In the genomic region with DNA sequence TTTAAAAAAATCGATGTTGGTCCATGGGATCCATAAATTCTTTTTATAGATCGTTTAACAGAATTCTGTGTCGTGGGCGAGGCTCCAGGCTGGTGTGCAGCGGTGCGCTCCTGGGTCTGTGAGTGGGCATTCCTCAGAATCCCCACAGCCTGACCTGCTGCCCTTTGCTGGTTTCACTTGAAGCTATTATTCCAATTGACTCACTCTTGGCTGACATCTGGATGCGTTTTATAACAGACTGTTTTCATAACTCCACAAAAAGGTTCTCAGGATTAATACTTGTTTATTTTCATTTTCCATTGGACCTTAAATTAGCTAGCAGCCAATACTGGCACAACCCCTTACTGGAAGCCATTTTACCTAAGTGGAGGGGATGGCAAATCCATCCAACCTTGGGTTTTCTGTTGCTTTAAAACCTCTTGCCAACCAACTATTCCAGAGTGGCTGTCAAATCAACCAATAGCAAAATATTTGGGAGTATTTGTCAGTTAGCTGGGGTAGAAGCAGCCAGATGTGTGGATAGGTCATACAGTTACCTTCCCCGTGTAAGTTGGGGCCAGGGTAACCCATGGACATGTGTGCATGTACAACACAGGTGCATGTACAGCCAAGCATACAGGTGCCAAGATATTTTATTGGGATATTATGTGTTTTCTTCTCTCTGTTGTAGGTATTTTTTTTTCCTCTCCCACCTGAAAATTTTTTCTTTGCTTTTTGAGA, we compare ENCODE assay signal across 13 cellular contexts.
DNase-seq lines count a peak whose midpoint lies in the region; ATAC-seq, FAIRE-seq and TF ChIP-seq lines count a peak whose summit lies in the region.
"Had no signal": no experiment of that assay in that cellular context is flagged by ENCODE, and none has a peak within 500 bp of the region (broad histone marks: within the 10 kb centered on the region; RNA-seq: fewer than 3 reads in every experiment).

No MANE protein-coding gene starts in this region.

- no peak overlapping the region for H3K9ac ChIP-seq in subcutaneous abdominal adipose tissue (ENCODE audit: low read length in 5 of 5)

- H3K27ac ChIP-seq in subcutaneous abdominal adipose tissue (ENCODE audit: low read depth, low read length), result peak overlapping the region; percentile 12

- H3K9me3 Mint-ChIP-seq in activated naive CD8-positive, alpha-beta T cell treated with anti-CD3 and anti-CD28 coated beads, Interleukin-2, amount 50 U/mL, for 24 hours, result no peaks in the 10 kb centered on the region
- no peaks in the 10 kb centered on the region for H3K9me3 Mint-ChIP-seq in activated naive CD4-positive, alpha-beta T cell treated with anti-CD3 and anti-CD28 coated beads, Interleukin-2, amount 10 ng/mL, durations not matched to agents 7 days and 5 days
- H3K9me3 Mint-ChIP-seq: activated CD4-positive, alpha-beta memory T cell treated with anti-CD3 and anti-CD28 coated beads for 36 hours; activated naive CD4-positive, alpha-beta T cell treated with anti-CD3 and anti-CD28 coated beads for 36 hours had no signal

- H3K27me3 Mint-ChIP-seq in activated naive CD8-positive, alpha-beta T cell treated with anti-CD3 and anti-CD28 coated beads, Interleukin-2, amount 50 U/mL, for 24 hours, result peaks cover 2% of the 10 kb centered on the region
- H3K27me3 Mint-ChIP-seq in activated naive CD4-positive, alpha-beta T cell treated with anti-CD3 and anti-CD28 coated beads, Interleukin-2, amount 10 ng/mL, durations not matched to agents 7 days and 5 days, result no peaks in the 10 kb centered on the region
- H3K27me3 Mint-ChIP-seq: activated CD4-positive, alpha-beta memory T cell treated with anti-CD3 and anti-CD28 coated beads for 36 hours had no signal

- no peaks in the 10 kb centered on the region for H3K36me3 ChIP-seq in subcutaneous abdominal adipose tissue (ENCODE audit: control insufficient read depth in 5 of 5, insufficient read depth in 5 of 5, low read length in 5 of 5)

- peak overlapping the region; percentile 40 for H3K27ac Mint-ChIP-seq in activated naive CD8-positive, alpha-beta T cell treated with anti-CD3 and anti-CD28 coated beads, Interleukin-2, amount 50 U/mL, for 24 hours
- H3K27ac Mint-ChIP-seq in activated naive CD4-positive, alpha-beta T cell treated with anti-CD3 and anti-CD28 coated beads, Interleukin-2, amount 10 ng/mL, durations not matched to agents 7 days and 5 days, result no peak overlapping the region
- H3K27ac Mint-ChIP-seq: activated CD4-positive, alpha-beta memory T cell treated with anti-CD3 and anti-CD28 coated beads for 36 hours; activated naive CD4-positive, alpha-beta T cell treated with anti-CD3 and anti-CD28 coated beads for 36 hours had no signal

- DNase-seq in H54 (ENCODE audit: insufficient read length, low spot score) (peak; percentile 61), glomerular visceral epithelial cell (ENCODE audit: extremely low spot score) (peak; percentile 67), COR-L47 (lab: John Stamatoyannopoulos, UW) (no peak)
- no peak for DNase-seq in activated naive CD8-positive, alpha-beta T cell treated with anti-CD3 and anti-CD28 coated beads, Interleukin-2, amount 50 U/mL, for 24 hours
- DNase-seq in activated naive CD4-positive, alpha-beta T cell treated with anti-CD3 and anti-CD28 coated beads, Interleukin-2, amount 10 ng/mL, durations not matched to agents 7 days and 5 days, result no peak
- DNase-seq: activated CD4-positive, alpha-beta memory T cell treated with anti-CD3 and anti-CD28 coated beads for 36 hours; activated naive CD4-positive, alpha-beta T cell treated with anti-CD3 and anti-CD28 coated beads for 36 hours; MM.1S; NCI-H510A; retina; stimulated activated CD8-positive, alpha-beta memory T cell treated with anti-CD3 and anti-CD28 coated beads, Interleukin-4, amount 100 ng/mL, for 48 hours had no signal

- H3K4me3 Mint-ChIP-seq in activated naive CD8-positive, alpha-beta T cell treated with anti-CD3 and anti-CD28 coated beads, Interleukin-2, amount 50 U/mL, for 24 hours, result no peak overlapping the region
- no peak overlapping the region for H3K4me3 Mint-ChIP-seq in activated naive CD4-positive, alpha-beta T cell treated with anti-CD3 and anti-CD28 coated beads, Interleukin-2, amount 10 ng/mL, durations not matched to agents 7 days and 5 days
- H3K4me3 Mint-ChIP-seq: activated CD4-positive, alpha-beta memory T cell treated with anti-CD3 and anti-CD28 coated beads for 36 hours; activated naive CD4-positive, alpha-beta T cell treated with anti-CD3 and anti-CD28 coated beads for 36 hours had no signal

- H3K27me3 ChIP-seq in subcutaneous abdominal adipose tissue (ENCODE audit: control insufficient read depth in 5 of 5, insufficient read depth in 4 of 5, low read length in 5 of 5), result no peaks in the 10 kb centered on the region

- TF ChIP-seq POLR2A in H54 (IDR thresholded peaks at IDR 0.05; ENCODE audit: low read depth, low read length), result no peak

- H3K36me3 Mint-ChIP-seq in activated naive CD8-positive, alpha-beta T cell treated with anti-CD3 and anti-CD28 coated beads, Interleukin-2, amount 50 U/mL, for 24 hours (ENCODE audit: low read depth), result no peaks in the 10 kb centered on the region
- no peaks in the 10 kb centered on the region for H3K36me3 Mint-ChIP-seq in activated naive CD4-positive, alpha-beta T cell treated with anti-CD3 and anti-CD28 coated beads, Interleukin-2, amount 10 ng/mL, durations not matched to agents 7 days and 5 days
- H3K36me3 Mint-ChIP-seq: activated CD4-positive, alpha-beta memory T cell treated with anti-CD3 and anti-CD28 coated beads for 36 hours had no signal

- H3K4me3 ChIP-seq in subcutaneous abdominal adipose tissue (ENCODE audit: low read depth in 1 of 5, low read length in 5 of 5), result peak overlapping the region in 1 of 5 donors; percentile 8

- H3K4me1 Mint-ChIP-seq in activated naive CD8-positive, alpha-beta T cell treated with anti-CD3 and anti-CD28 coated beads, Interleukin-2, amount 50 U/mL, for 24 hours, result peaks cover 56% of the 10 kb centered on the region
- peaks cover 57% of the 10 kb centered on the region for H3K4me1 Mint-ChIP-seq in activated naive CD4-positive, alpha-beta T cell treated with anti-CD3 and anti-CD28 coated beads, Interleukin-2, amount 10 ng/mL, durations not matched to agents 7 days and 5 days

- H3K9me3 ChIP-seq in subcutaneous abdominal adipose tissue (ENCODE audit: control insufficient read depth in 5 of 5, low read length in 5 of 5), result no peaks in the 10 kb centered on the region

- peak; percentile 75 for FAIRE-seq in H54 (lab: Jason Lieb, UNC)

- H3K4me1 ChIP-seq in subcutaneous abdominal adipose tissue (ENCODE audit: control insufficient read depth in 5 of 5, insufficient read depth in 5 of 5, low read length in 5 of 5), result peaks cover 0 to 16% (median 11%) of the 10 kb centered on the region in 5 donors

- ATAC-seq in activated naive CD8-positive, alpha-beta T cell treated with anti-CD3 and anti-CD28 coated beads, Interleukin-2, amount 50 U/mL, for 24 hours, result peak; percentile 46
- ATAC-seq in GM19455 (IDR thresholded peaks at IDR 0.05; ENCODE audit: unreplicated experiment), result no peak

- CTCF ChIA-PET in activated naive CD4-positive, alpha-beta T cell treated with anti-CD3 and anti-CD28 coated beads, Interleukin-2, amount 10 ng/mL, durations not matched to agents 7 days and 5 days (lab: Charles Lee), result interaction anchor here (1.7 kb wide), 1 partner anchor 9 kb away, joined by 4 read pairs; no protein-coding TSS in a partner anchor

Comparison
In these comparisons a context has a peak if more than half of its experiments do, and no peak if none do; other contexts are left out.
1. DNase-seq: peak in H54 (single experiment) and glomerular visceral epithelial cell (single experiment); none in activated naive CD8-positive, alpha-beta T cell treated with anti-CD3 and anti-CD28 coated beads, Interleukin-2, amount 50 U/mL, for 24 hours (single experiment), activated naive CD4-positive, alpha-beta T cell treated with anti-CD3 and anti-CD28 coated beads, Interleukin-2, amount 10 ng/mL, durations not matched to agents 7 days and 5 days (single experiment) and COR-L47 (single experiment).